In the genomic region with DNA sequence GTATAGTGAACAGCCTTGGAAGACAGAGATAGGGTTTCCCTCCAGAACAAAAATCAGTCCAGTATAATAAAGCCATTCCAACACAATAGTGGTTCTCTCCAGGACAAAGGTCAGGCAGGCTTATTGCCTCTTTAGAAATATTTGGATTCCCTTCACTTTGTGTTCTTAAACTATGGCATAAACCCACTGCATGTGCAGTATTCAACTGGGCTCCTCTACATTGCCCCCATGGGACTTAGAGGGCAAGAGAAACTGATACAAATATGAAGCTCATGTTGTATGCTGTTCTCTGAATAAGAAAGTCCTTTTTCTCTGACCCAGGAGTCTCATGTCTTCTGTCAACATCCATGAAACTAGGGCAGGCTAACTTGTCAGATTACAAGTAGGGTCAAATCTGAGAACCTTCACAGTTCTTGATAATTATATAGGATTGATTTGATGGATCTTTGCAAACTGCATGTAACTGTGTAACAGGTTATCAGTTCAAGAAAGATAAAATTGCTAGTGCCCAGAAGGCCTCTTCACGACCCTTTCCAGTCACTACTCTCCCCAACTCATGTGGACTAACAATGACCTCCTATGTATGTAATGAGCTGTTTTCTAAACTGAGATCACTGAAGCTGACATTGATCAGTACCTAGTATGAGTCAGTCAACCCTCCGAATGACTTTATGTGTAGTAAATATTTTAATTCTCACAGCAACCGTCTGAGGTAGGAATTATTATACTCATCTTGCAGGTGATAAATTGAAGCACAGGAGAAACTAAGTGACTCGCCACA, we compare ENCODE assay signal across 1 cellular context.
A peak's percentile ranks its signal among the peaks of the same experiment; 100 is the strongest.
TF ChIP-seq lines count a peak whose summit lies in the region.

No MANE protein-coding gene starts in this region.

TF ChIP-seq in GM12878, 131 proteins besides CTCF, POLR2A, EP300 and RAD21 (continues in another document):
- TF ChIP-seq, protein P1, sequence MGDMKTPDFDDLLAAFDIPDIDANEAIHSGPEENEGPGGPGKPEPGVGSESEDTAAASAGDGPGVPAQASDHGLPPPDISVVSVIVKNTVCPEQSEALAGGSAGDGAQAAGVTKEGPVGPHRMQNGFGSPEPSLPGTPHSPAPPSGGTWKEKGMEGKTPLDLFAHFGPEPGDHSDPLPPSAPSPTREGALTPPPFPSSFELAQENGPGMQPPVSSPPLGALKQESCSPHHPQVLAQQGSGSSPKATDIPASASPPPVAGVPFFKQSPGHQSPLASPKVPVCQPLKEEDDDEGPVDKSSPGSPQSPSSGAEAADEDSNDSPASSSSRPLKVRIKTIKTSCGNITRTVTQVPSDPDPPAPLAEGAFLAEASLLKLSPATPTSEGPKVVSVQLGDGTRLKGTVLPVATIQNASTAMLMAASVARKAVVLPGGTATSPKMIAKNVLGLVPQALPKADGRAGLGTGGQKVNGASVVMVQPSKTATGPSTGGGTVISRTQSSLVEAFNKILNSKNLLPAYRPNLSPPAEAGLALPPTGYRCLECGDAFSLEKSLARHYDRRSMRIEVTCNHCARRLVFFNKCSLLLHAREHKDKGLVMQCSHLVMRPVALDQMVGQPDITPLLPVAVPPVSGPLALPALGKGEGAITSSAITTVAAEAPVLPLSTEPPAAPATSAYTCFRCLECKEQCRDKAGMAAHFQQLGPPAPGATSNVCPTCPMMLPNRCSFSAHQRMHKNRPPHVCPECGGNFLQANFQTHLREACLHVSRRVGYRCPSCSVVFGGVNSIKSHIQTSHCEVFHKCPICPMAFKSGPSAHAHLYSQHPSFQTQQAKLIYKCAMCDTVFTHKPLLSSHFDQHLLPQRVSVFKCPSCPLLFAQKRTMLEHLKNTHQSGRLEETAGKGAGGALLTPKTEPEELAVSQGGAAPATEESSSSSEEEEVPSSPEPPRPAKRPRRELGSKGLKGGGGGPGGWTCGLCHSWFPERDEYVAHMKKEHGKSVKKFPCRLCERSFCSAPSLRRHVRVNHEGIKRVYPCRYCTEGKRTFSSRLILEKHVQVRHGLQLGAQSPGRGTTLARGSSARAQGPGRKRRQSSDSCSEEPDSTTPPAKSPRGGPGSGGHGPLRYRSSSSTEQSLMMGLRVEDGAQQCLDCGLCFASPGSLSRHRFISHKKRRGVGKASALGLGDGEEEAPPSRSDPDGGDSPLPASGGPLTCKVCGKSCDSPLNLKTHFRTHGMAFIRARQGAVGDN (IDR thresholded peaks at IDR 0.05) = peak; percentile 61
- peak; percentile 38; the same call in 1 of the 2 replicates for TF ChIP-seq BACH1 (IDR thresholded peaks at IDR 0.05; ENCODE audit: borderline replicate concordance)
- TF ChIP-seq CBFB (IDR thresholded peaks at IDR 0.05; ENCODE audit: low read depth) = peak; percentile 43; the same call in 1 of the 2 replicates
- no peak for TF ChIP-seq ZNF274 (IDR thresholded peaks at IDR 0.05; ENCODE audit: insufficient read depth, insufficient read length)
- no peak for TF ChIP-seq STAT1 (conservative IDR thresholded peaks at IDR 0.05)
- TF ChIP-seq RCOR1 (conservative IDR thresholded peaks at IDR 0.05; ENCODE audit: low read depth, low read length) = no peak
- TF ChIP-seq NR2F1 (conservative IDR thresholded peaks at IDR 0.05) = peak; percentile 72
- TF ChIP-seq RELA (IDR thresholded peaks at IDR 0.05; ENCODE audit: borderline replicate concordance, partially characterized antibody) = no peak
- TF ChIP-seq RBBP5 (conservative IDR thresholded peaks at IDR 0.05) = no peak
- 0 out of 2 replicates have a peak, but pooled peaks have one; percentile 10 for TF ChIP-seq MEF2A (IDR thresholded peaks at IDR 0.05; ENCODE audit: insufficient read depth, low read depth, low read length)
- TF ChIP-seq JUNB (IDR thresholded peaks at IDR 0.05) = peak; percentile 99
- no peak for TF ChIP-seq CBX3 (IDR thresholded peaks at IDR 0.05; ENCODE audit: borderline replicate concordance, low read depth)
- no peak for TF ChIP-seq KDM1A (IDR thresholded peaks at IDR 0.05; ENCODE audit: borderline replicate concordance)
- TF ChIP-seq, protein P2, sequence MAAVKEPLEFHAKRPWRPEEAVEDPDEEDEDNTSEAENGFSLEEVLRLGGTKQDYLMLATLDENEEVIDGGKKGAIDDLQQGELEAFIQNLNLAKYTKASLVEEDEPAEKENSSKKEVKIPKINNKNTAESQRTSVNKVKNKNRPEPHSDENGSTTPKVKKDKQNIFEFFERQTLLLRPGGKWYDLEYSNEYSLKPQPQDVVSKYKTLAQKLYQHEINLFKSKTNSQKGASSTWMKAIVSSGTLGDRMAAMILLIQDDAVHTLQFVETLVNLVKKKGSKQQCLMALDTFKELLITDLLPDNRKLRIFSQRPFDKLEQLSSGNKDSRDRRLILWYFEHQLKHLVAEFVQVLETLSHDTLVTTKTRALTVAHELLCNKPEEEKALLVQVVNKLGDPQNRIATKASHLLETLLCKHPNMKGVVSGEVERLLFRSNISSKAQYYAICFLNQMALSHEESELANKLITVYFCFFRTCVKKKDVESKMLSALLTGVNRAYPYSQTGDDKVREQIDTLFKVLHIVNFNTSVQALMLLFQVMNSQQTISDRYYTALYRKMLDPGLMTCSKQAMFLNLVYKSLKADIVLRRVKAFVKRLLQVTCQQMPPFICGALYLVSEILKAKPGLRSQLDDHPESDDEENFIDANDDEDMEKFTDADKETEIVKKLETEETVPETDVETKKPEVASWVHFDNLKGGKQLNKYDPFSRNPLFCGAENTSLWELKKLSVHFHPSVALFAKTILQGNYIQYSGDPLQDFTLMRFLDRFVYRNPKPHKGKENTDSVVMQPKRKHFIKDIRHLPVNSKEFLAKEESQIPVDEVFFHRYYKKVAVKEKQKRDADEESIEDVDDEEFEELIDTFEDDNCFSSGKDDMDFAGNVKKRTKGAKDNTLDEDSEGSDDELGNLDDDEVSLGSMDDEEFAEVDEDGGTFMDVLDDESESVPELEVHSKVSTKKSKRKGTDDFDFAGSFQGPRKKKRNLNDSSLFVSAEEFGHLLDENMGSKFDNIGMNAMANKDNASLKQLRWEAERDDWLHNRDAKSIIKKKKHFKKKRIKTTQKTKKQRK (IDR thresholded peaks at IDR 0.05; ENCODE audit: low read depth, low read length) = no peak
- TF ChIP-seq NFIC (IDR thresholded peaks at IDR 0.05; ENCODE audit: low read depth, low read length) = peak; percentile 88; the same call in 1 of the 2 replicates
- TF ChIP-seq PAX5 (IDR thresholded peaks at IDR 0.05; ENCODE audit: borderline replicate concordance, low read depth, low read length) = peak; percentile 47; the same call in 1 of the 2 replicates
- no peak for TF ChIP-seq SUPT20H (IDR thresholded peaks at IDR 0.05; ENCODE audit: borderline replicate concordance, control insufficient read depth, low read depth, low read length)
- TF ChIP-seq EED (IDR thresholded peaks at IDR 0.05; ENCODE audit: low read depth) = peak; percentile 66; the same call in 1 of the 2 replicates
- TF ChIP-seq, protein P3, sequence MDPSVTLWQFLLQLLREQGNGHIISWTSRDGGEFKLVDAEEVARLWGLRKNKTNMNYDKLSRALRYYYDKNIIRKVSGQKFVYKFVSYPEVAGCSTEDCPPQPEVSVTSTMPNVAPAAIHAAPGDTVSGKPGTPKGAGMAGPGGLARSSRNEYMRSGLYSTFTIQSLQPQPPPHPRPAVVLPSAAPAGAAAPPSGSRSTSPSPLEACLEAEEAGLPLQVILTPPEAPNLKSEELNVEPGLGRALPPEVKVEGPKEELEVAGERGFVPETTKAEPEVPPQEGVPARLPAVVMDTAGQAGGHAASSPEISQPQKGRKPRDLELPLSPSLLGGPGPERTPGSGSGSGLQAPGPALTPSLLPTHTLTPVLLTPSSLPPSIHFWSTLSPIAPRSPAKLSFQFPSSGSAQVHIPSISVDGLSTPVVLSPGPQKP (IDR thresholded peaks at IDR 0.05; ENCODE audit: low read depth, low read length) = no peak
- TF ChIP-seq, protein P4, sequence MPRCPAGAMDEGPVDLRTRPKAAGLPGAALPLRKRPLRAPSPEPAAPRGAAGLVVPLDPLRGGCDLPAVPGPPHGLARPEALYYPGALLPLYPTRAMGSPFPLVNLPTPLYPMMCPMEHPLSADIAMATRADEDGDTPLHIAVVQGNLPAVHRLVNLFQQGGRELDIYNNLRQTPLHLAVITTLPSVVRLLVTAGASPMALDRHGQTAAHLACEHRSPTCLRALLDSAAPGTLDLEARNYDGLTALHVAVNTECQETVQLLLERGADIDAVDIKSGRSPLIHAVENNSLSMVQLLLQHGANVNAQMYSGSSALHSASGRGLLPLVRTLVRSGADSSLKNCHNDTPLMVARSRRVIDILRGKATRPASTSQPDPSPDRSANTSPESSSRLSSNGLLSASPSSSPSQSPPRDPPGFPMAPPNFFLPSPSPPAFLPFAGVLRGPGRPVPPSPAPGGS (IDR thresholded peaks at IDR 0.05; ENCODE audit: borderline replicate concordance, insufficient read depth, low read depth, low read length, poor library complexity, severe bottlenecking) = peak; percentile 79
- TF ChIP-seq, protein P5, sequence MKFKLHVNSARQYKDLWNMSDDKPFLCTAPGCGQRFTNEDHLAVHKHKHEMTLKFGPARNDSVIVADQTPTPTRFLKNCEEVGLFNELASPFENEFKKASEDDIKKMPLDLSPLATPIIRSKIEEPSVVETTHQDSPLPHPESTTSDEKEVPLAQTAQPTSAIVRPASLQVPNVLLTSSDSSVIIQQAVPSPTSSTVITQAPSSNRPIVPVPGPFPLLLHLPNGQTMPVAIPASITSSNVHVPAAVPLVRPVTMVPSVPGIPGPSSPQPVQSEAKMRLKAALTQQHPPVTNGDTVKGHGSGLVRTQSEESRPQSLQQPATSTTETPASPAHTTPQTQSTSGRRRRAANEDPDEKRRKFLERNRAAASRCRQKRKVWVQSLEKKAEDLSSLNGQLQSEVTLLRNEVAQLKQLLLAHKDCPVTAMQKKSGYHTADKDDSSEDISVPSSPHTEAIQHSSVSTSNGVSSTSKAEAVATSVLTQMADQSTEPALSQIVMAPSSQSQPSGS (IDR thresholded peaks at IDR 0.05; ENCODE audit: low read length) = peak; percentile 89
- TF ChIP-seq, protein P6, sequence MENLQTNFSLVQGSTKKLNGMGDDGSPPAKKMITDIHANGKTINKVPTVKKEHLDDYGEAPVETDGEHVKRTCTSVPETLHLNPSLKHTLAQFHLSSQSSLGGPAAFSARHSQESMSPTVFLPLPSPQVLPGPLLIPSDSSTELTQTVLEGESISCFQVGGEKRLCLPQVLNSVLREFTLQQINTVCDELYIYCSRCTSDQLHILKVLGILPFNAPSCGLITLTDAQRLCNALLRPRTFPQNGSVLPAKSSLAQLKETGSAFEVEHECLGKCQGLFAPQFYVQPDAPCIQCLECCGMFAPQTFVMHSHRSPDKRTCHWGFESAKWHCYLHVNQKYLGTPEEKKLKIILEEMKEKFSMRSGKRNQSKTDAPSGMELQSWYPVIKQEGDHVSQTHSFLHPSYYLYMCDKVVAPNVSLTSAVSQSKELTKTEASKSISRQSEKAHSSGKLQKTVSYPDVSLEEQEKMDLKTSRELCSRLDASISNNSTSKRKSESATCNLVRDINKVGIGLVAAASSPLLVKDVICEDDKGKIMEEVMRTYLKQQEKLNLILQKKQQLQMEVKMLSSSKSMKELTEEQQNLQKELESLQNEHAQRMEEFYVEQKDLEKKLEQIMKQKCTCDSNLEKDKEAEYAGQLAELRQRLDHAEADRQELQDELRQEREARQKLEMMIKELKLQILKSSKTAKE (IDR thresholded peaks at IDR 0.05; ENCODE audit: low read depth, poor library complexity, severe bottlenecking) = peak; percentile 51
- TF ChIP-seq ZSCAN29 (IDR thresholded peaks at IDR 0.05) = no peak
- TF ChIP-seq, protein P7, sequence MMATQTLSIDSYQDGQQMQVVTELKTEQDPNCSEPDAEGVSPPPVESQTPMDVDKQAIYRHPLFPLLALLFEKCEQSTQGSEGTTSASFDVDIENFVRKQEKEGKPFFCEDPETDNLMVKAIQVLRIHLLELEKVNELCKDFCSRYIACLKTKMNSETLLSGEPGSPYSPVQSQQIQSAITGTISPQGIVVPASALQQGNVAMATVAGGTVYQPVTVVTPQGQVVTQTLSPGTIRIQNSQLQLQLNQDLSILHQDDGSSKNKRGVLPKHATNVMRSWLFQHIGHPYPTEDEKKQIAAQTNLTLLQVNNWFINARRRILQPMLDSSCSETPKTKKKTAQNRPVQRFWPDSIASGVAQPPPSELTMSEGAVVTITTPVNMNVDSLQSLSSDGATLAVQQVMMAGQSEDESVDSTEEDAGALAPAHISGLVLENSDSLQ (IDR thresholded peaks at IDR 0.05) = peak; percentile 73
- no peak for TF ChIP-seq WRNIP1 (IDR thresholded peaks at IDR 0.05; ENCODE audit: borderline replicate concordance, low read depth, low read length)
- 0 out of 4 replicates have a peak, but pooled peaks of 1 of the 2 experiments have one; percentile 64 for TF ChIP-seq SRF (IDR thresholded peaks at IDR 0.05; ENCODE audit: low read depth in 2 of 2, low read length in 2 of 2)
- TF ChIP-seq, protein P8, sequence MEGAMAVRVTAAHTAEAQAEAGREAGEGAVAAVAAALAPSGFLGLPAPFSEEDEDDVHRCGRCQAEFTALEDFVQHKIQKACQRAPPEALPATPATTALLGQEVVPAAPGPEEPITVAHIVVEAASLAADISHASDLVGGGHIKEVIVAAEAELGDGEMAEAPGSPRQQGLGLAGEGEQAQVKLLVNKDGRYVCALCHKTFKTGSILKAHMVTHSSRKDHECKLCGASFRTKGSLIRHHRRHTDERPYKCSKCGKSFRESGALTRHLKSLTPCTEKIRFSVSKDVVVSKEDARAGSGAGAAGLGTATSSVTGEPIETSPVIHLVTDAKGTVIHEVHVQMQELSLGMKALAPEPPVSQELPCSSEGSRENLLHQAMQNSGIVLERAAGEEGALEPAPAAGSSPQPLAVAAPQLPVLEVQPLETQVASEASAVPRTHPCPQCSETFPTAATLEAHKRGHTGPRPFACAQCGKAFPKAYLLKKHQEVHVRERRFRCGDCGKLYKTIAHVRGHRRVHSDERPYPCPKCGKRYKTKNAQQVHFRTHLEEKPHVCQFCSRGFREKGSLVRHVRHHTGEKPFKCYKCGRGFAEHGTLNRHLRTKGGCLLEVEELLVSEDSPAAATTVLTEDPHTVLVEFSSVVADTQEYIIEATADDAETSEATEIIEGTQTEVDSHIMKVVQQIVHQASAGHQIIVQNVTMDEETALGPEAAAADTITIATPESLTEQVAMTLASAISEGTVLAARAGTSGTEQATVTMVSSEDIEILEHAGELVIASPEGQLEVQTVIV (IDR thresholded peaks at IDR 0.05; ENCODE audit: borderline replicate concordance, partially characterized antibody) = no peak
- TF ChIP-seq MEF2B (IDR thresholded peaks at IDR 0.05; ENCODE audit: partially characterized antibody, poor library complexity, severe bottlenecking) = peak; percentile 64
- TF ChIP-seq HDAC2 (IDR thresholded peaks at IDR 0.05) = no peak
- TF ChIP-seq MTA2 (IDR thresholded peaks at IDR 0.05; ENCODE audit: low read depth) = peak; percentile 87
- TF ChIP-seq TCF7 (IDR thresholded peaks at IDR 0.05; ENCODE audit: borderline replicate concordance) = peak; percentile 68
- TF ChIP-seq CREM (IDR thresholded peaks at IDR 0.05; ENCODE audit: low read depth) = peak; percentile 79
- peak; percentile 94; the same call in 1 of the 2 replicates for TF ChIP-seq IRF4 (IDR thresholded peaks at IDR 0.05; ENCODE audit: low read depth, low read length)
- peak; percentile 53; the same call in 1 of the 2 replicates for TF ChIP-seq ZBED1 (IDR thresholded peaks at IDR 0.05; ENCODE audit: borderline replicate concordance)
- TF ChIP-seq ETV6 (conservative IDR thresholded peaks at IDR 0.05 in 1 of 2, IDR thresholded peaks at IDR 0.05 in 1 of 2; ENCODE audit: borderline replicate concordance in 1 of 2, low read depth in 1 of 2) = 0 out of 4 replicates have a peak, but pooled peaks of 1 of the 2 experiments have one; percentile 43
- TF ChIP-seq IKZF2 (IDR thresholded peaks at IDR 0.05) = peak in 1 of 2 experiments; percentile 56; a peak in 2 of 4 replicates
- peak; percentile 30; the same call in 1 of the 2 replicates for TF ChIP-seq GABPA (IDR thresholded peaks at IDR 0.05; ENCODE audit: low read depth)
- TF ChIP-seq RUNX3 (IDR thresholded peaks at IDR 0.05; ENCODE audit: low read length) = peak; percentile 59; the same call in 1 of the 2 replicates
- peak; percentile 40; the same call in 1 of the 2 replicates for TF ChIP-seq TBL1XR1 (IDR thresholded peaks at IDR 0.05; ENCODE audit: low read depth, low read length)
- TF ChIP-seq JUND (IDR thresholded peaks at IDR 0.05; ENCODE audit: low read depth, low read length) = peak; percentile 75
- no peak for TF ChIP-seq ZNF207 (IDR thresholded peaks at IDR 0.05; ENCODE audit: borderline replicate concordance)
